ENCODE assay signal across 1 cellular context in the genomic region with DNA sequence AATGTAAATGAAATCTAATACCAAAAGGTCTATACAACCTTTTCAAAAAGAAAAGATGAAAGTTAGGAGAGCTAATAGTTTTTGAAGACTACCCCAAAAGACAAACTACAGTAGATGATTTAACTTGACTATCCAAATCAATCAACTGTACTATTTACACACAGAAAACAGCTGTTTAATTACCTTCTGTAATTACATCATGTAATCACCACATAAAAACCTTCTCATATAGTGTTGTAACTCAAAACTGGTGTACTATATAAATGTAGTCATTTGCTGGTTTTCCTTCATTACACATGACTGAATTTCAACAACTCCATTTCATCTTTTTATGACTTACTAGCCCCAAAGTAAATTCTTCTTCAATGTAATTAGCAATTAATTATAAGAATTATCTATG.
TF ChIP-seq lines count a peak whose summit lies in the region.

No MANE protein-coding gene starts in this region.

TF ChIP-seq in HepG2, 621 proteins besides CTCF, POLR2A, EP300 and RAD21:
- TF ChIP-seq TBX3 (IDR thresholded peaks at IDR 0.05; ENCODE audit: borderline replicate concordance): no peak
- no peak for TF ChIP-seq KLF13 (CRISPR knock-in tag; IDR thresholded peaks at IDR 0.05)
- TF ChIP-seq, protein P1, sequence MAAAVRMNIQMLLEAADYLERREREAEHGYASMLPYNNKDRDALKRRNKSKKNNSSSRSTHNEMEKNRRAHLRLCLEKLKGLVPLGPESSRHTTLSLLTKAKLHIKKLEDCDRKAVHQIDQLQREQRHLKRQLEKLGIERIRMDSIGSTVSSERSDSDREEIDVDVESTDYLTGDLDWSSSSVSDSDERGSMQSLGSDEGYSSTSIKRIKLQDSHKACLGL (CRISPR knock-in tag; IDR thresholded peaks at IDR 0.05): no peak
- TF ChIP-seq KAT2B (IDR thresholded peaks at IDR 0.05; ENCODE audit: borderline replicate concordance, low read depth, low read length): no peak
- TF ChIP-seq, protein P2, sequence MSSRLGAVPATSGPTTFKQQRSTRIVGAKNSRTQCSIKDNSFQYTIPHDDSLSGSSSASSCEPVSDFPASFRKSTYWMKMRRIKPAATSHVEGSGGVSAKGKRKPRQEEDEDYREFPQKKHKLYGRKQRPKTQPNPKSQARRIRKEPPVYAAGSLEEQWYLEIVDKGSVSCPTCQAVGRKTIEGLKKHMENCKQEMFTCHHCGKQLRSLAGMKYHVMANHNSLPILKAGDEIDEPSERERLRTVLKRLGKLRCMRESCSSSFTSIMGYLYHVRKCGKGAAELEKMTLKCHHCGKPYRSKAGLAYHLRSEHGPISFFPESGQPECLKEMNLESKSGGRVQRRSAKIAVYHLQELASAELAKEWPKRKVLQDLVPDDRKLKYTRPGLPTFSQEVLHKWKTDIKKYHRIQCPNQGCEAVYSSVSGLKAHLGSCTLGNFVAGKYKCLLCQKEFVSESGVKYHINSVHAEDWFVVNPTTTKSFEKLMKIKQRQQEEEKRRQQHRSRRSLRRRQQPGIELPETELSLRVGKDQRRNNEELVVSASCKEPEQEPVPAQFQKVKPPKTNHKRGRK (CRISPR knock-in tag; IDR thresholded peaks at IDR 0.05): no peak
- TF ChIP-seq, protein P3, sequence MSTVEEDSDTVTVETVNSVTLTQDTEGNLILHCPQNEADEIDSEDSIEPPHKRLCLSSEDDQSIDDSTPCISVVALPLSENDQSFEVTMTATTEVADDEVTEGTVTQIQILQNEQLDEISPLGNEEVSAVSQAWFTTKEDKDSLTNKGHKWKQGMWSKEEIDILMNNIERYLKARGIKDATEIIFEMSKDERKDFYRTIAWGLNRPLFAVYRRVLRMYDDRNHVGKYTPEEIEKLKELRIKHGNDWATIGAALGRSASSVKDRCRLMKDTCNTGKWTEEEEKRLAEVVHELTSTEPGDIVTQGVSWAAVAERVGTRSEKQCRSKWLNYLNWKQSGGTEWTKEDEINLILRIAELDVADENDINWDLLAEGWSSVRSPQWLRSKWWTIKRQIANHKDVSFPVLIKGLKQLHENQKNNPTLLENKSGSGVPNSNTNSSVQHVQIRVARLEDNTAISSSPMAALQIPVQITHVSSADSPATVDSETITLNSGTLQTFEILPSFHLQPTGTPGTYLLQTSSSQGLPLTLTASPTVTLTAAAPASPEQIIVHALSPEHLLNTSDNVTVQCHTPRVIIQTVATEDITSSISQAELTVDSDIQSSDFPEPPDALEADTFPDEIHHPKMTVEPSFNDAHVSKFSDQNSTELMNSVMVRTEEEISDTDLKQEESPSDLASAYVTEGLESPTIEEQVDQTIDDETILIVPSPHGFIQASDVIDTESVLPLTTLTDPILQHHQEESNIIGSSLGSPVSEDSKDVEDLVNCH (CRISPR knock-in tag; IDR thresholded peaks at IDR 0.05): no peak
- TF ChIP-seq NFKB2 (CRISPR knock-in tag; IDR thresholded peaks at IDR 0.05; ENCODE audit: borderline replicate concordance): no peak
- TF ChIP-seq ZFP36L1 (CRISPR knock-in tag; IDR thresholded peaks at IDR 0.05): no peak
- TF ChIP-seq ZNF660 (CRISPR knock-in tag; IDR thresholded peaks at IDR 0.05; ENCODE audit: borderline replicate concordance, low read depth): no peak
- TF ChIP-seq KLF15 (CRISPR knock-in tag; IDR thresholded peaks at IDR 0.05; ENCODE audit: borderline replicate concordance): no peak
- TF ChIP-seq, protein P4, sequence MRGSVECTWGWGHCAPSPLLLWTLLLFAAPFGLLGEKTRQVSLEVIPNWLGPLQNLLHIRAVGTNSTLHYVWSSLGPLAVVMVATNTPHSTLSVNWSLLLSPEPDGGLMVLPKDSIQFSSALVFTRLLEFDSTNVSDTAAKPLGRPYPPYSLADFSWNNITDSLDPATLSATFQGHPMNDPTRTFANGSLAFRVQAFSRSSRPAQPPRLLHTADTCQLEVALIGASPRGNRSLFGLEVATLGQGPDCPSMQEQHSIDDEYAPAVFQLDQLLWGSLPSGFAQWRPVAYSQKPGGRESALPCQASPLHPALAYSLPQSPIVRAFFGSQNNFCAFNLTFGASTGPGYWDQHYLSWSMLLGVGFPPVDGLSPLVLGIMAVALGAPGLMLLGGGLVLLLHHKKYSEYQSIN (CRISPR knock-in tag; IDR thresholded peaks at IDR 0.05; ENCODE audit: borderline replicate concordance): no peak
- TF ChIP-seq NKX3-1 (CRISPR knock-in tag; IDR thresholded peaks at IDR 0.05): no peak
- TF ChIP-seq ZMYM2 (CRISPR knock-in tag; IDR thresholded peaks at IDR 0.05): no peak
- no peak for TF ChIP-seq RFX3 (CRISPR knock-in tag; IDR thresholded peaks at IDR 0.05)
- TF ChIP-seq, protein P5, sequence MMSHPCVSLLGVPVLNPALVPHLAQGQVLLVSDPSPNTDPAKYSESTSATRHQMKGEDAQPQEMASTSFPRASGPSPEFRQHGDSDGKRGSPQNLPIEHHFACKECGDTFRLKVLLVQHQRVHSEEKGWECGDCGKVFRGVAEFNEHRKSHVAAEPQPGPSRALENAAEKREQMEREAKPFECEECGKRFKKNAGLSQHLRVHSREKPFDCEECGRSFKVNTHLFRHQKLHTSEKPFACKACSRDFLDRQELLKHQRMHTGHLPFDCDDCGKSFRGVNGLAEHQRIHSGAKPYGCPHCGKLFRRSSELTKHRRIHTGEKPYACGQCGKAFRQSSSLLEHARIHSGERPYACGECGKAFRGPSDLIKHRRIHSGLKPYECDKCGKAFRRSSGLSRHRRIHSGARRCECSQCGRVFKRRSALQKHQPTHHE (CRISPR knock-in tag; IDR thresholded peaks at IDR 0.05; ENCODE audit: borderline replicate concordance): no peak
- TF ChIP-seq ZNF605 (CRISPR knock-in tag; IDR thresholded peaks at IDR 0.05): no peak
- TF ChIP-seq CAMTA2 (CRISPR knock-in tag; IDR thresholded peaks at IDR 0.05; ENCODE audit: borderline replicate concordance): no peak
- no peak for TF ChIP-seq RXRA (CRISPR knock-in tag; IDR thresholded peaks at IDR 0.05)
- no peak for TF ChIP-seq TGIF2 (CRISPR knock-in tag; IDR thresholded peaks at IDR 0.05)
- TF ChIP-seq PCBP2 (optimal IDR thresholded peaks at IDR 0.05; ENCODE audit: low read depth, low read length, poor library complexity, severe bottlenecking): no peak
